1 cellular context compared by ENCODE assay signal in the genomic region with DNA sequence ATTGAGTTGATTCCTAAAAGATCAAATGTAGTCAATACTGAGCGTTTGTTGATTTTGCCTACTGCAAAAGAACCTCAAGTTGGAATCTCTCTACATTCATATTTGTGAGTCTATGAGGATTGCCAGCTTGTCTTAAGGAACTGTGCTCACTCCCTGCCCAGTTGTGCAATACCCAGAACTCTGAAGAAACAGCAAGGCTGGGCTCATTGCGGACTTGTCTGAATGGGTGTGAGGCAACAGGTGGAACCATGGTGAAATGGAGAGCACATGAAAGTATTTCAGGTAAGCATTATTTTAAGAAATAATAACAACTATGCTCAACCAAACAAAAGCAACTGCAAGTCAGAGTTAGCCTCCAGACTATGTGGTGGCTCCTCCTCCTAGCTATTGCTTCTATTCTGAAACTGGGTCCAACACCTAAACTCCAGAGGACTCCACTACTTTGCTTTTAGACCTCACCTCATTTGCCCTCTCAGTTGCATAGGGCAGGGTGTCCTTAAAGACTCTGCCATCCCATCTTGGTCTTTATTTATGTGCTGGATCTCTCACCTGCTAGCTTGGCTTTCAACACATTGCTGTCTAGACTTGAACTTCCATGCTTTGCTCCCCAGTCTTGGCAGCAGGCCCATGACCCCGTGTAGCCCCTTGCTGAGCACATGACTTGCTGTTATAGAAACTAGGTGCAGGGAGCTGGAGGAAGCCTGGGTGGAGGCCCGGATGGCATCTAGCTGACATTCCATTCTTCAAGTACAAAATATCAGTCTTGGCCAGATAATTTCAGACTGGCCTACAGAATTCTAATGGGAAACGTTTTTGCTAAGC.
TF ChIP-seq lines count a peak whose summit lies in the region.

No MANE protein-coding gene starts in this region.

TF ChIP-seq in K562, 482 proteins besides CTCF, POLR2A, EP300 and RAD21 (continued from another document):
- TF ChIP-seq, protein P1, sequence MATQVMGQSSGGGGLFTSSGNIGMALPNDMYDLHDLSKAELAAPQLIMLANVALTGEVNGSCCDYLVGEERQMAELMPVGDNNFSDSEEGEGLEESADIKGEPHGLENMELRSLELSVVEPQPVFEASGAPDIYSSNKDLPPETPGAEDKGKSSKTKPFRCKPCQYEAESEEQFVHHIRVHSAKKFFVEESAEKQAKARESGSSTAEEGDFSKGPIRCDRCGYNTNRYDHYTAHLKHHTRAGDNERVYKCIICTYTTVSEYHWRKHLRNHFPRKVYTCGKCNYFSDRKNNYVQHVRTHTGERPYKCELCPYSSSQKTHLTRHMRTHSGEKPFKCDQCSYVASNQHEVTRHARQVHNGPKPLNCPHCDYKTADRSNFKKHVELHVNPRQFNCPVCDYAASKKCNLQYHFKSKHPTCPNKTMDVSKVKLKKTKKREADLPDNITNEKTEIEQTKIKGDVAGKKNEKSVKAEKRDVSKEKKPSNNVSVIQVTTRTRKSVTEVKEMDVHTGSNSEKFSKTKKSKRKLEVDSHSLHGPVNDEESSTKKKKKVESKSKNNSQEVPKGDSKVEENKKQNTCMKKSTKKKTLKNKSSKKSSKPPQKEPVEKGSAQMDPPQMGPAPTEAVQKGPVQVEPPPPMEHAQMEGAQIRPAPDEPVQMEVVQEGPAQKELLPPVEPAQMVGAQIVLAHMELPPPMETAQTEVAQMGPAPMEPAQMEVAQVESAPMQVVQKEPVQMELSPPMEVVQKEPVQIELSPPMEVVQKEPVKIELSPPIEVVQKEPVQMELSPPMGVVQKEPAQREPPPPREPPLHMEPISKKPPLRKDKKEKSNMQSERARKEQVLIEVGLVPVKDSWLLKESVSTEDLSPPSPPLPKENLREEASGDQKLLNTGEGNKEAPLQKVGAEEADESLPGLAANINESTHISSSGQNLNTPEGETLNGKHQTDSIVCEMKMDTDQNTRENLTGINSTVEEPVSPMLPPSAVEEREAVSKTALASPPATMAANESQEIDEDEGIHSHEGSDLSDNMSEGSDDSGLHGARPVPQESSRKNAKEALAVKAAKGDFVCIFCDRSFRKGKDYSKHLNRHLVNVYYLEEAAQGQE (CRISPR knock-in tag; IDR thresholded peaks at IDR 0.05; ENCODE audit: low read depth): no peak
- TF ChIP-seq PTBP1 (IDR thresholded peaks at IDR 0.05; ENCODE audit: low read depth, low read length) (no peak), TRIM24 (IDR thresholded peaks at IDR 0.05) (no peak), MAZ (CRISPR knock-in tag; conservative IDR thresholded peaks at IDR 0.05 in 1 of 2, IDR thresholded peaks at IDR 0.05 in 1 of 2) (no peak), NFIC (IDR thresholded peaks at IDR 0.05) (peak; percentile 77), ZNF408 (CRISPR knock-in tag; IDR thresholded peaks at IDR 0.05; ENCODE audit: low read depth) (no peak), CEBPG (CRISPR knock-in tag; IDR thresholded peaks at IDR 0.05) (peak; percentile 49; the same call in 1 of the 2 replicates), CEBPG (tag; conservative IDR thresholded peaks at IDR 0.05 in 1 of 2, IDR thresholded peaks at IDR 0.05 in 1 of 2) (peak; percentile 78 to 97), NCOR1 (IDR thresholded peaks at IDR 0.05) (peak; percentile 66), ELF1 (tag; IDR thresholded peaks at IDR 0.05) (0 out of 2 replicates have a peak, but pooled peaks have one; percentile 31), CXXC5 (CRISPR knock-in tag; IDR thresholded peaks at IDR 0.05) (0 out of 2 replicates have a peak, but pooled peaks have one; percentile 40), ETS2 (tag; IDR thresholded peaks at IDR 0.05; ENCODE audit: borderline replicate concordance, poor library complexity, severe bottlenecking) (no peak), ETV1 (tag; conservative IDR thresholded peaks at IDR 0.05; ENCODE audit: low read depth) (peak; percentile 64), SMARCB1 (IDR thresholded peaks at IDR 0.05; ENCODE audit: insufficient read length, low read depth) (no peak), LARP7 (IDR thresholded peaks at IDR 0.05) (no peak), MYC (IDR thresholded peaks at IDR 0.05; ENCODE audit: low read depth, low read length) (peak; percentile 57; the same call in 1 of the 2 replicates), MYC (CRISPR knock-in tag; IDR thresholded peaks at IDR 0.05; ENCODE audit: borderline replicate concordance, low read depth) (no peak), NR2C1 (IDR thresholded peaks at IDR 0.05) (peak; percentile 40; the same call in 1 of the 2 replicates), NR2C1 (tag; IDR thresholded peaks at IDR 0.05) (peak; percentile 67), STAG1 (CRISPR knock-in tag; IDR thresholded peaks at IDR 0.05; ENCODE audit: borderline replicate concordance) (no peak), TOE1 (IDR thresholded peaks at IDR 0.05; ENCODE audit: borderline replicate concordance) (no peak; the same call in 1 of the 2 replicates), TOE1 (CRISPR knock-in tag; IDR thresholded peaks at IDR 0.05; ENCODE audit: borderline replicate concordance, low read depth) (no peak), PHF20 (IDR thresholded peaks at IDR 0.05; ENCODE audit: partially characterized antibody) (no peak), PCBP1 (IDR thresholded peaks at IDR 0.05; ENCODE audit: low read depth, low read length, poor library complexity, severe bottlenecking) (no peak), E2F3 (CRISPR knock-in tag; IDR thresholded peaks at IDR 0.05) (no peak), ESRRB (CRISPR knock-in tag; IDR thresholded peaks at IDR 0.05; ENCODE audit: borderline replicate concordance) (no peak), ZBTB1 (CRISPR knock-in tag; IDR thresholded peaks at IDR 0.05; ENCODE audit: borderline replicate concordance, low read depth) (no peak), RFX1 (IDR thresholded peaks at IDR 0.05) (no peak), CREBBP (IDR thresholded peaks at IDR 0.05; ENCODE audit: low read depth, low read length) (no peak), FOXM1 (IDR thresholded peaks at IDR 0.05; ENCODE audit: low read depth) (no peak), FOXM1 (CRISPR knock-in tag; IDR thresholded peaks at IDR 0.05; ENCODE audit: low read depth) (no peak), OTX1 (CRISPR knock-in tag; IDR thresholded peaks at IDR 0.05) (no peak), RBM15 (IDR thresholded peaks at IDR 0.05; ENCODE audit: insufficient read depth, low read length) (no peak), PRPF4 (IDR thresholded peaks at IDR 0.05; ENCODE audit: insufficient read depth, low read depth, low read length, poor library complexity, severe bottlenecking) (no peak), NFYB (IDR thresholded peaks at IDR 0.05; ENCODE audit: extremely low read depth, insufficient read length) (no peak), ERF (CRISPR knock-in tag; IDR thresholded peaks at IDR 0.05) (no peak), SOX6 (IDR thresholded peaks at IDR 0.05) (peak; percentile 15; the same call in 1 of the 2 replicates), MAFK (IDR thresholded peaks at IDR 0.05; ENCODE audit: low read length) (no peak)
- TF ChIP-seq, protein P2, sequence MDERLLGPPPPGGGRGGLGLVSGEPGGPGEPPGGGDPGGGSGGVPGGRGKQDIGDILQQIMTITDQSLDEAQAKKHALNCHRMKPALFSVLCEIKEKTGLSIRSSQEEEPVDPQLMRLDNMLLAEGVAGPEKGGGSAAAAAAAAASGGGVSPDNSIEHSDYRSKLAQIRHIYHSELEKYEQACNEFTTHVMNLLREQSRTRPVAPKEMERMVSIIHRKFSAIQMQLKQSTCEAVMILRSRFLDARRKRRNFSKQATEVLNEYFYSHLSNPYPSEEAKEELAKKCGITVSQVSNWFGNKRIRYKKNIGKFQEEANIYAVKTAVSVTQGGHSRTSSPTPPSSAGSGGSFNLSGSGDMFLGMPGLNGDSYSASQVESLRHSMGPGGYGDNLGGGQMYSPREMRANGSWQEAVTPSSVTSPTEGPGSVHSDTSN (CRISPR knock-in tag; IDR thresholded peaks at IDR 0.05; ENCODE audit: low read depth): no peak
- TF ChIP-seq, protein P2 (tag; conservative IDR thresholded peaks at IDR 0.05; ENCODE audit: low read depth): peak; percentile 82
- TF ChIP-seq, protein P3, sequence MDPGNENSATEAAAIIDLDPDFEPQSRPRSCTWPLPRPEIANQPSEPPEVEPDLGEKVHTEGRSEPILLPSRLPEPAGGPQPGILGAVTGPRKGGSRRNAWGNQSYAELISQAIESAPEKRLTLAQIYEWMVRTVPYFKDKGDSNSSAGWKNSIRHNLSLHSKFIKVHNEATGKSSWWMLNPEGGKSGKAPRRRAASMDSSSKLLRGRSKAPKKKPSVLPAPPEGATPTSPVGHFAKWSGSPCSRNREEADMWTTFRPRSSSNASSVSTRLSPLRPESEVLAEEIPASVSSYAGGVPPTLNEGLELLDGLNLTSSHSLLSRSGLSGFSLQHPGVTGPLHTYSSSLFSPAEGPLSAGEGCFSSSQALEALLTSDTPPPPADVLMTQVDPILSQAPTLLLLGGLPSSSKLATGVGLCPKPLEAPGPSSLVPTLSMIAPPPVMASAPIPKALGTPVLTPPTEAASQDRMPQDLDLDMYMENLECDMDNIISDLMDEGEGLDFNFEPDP (CRISPR knock-in tag; IDR thresholded peaks at IDR 0.05): no peak
- TF ChIP-seq, protein P4, sequence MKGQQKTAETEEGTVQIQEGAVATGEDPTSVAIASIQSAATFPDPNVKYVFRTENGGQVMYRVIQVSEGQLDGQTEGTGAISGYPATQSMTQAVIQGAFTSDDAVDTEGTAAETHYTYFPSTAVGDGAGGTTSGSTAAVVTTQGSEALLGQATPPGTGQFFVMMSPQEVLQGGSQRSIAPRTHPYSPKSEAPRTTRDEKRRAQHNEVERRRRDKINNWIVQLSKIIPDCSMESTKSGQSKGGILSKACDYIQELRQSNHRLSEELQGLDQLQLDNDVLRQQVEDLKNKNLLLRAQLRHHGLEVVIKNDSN (CRISPR knock-in tag; IDR thresholded peaks at IDR 0.05): peak; percentile 36; the same call in 1 of the 2 replicates
- TF ChIP-seq, protein P5, sequence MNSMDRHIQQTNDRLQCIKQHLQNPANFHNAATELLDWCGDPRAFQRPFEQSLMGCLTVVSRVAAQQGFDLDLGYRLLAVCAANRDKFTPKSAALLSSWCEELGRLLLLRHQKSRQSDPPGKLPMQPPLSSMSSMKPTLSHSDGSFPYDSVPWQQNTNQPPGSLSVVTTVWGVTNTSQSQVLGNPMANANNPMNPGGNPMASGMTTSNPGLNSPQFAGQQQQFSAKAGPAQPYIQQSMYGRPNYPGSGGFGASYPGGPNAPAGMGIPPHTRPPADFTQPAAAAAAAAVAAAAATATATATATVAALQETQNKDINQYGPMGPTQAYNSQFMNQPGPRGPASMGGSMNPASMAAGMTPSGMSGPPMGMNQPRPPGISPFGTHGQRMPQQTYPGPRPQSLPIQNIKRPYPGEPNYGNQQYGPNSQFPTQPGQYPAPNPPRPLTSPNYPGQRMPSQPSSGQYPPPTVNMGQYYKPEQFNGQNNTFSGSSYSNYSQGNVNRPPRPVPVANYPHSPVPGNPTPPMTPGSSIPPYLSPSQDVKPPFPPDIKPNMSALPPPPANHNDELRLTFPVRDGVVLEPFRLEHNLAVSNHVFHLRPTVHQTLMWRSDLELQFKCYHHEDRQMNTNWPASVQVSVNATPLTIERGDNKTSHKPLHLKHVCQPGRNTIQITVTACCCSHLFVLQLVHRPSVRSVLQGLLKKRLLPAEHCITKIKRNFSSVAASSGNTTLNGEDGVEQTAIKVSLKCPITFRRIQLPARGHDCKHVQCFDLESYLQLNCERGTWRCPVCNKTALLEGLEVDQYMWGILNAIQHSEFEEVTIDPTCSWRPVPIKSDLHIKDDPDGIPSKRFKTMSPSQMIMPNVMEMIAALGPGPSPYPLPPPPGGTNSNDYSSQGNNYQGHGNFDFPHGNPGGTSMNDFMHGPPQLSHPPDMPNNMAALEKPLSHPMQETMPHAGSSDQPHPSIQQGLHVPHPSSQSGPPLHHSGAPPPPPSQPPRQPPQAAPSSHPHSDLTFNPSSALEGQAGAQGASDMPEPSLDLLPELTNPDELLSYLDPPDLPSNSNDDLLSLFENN (IDR thresholded peaks at IDR 0.05; ENCODE audit: low read depth in 2 of 2, low read length in 2 of 2): no peak
- TF ChIP-seq, protein P6, sequence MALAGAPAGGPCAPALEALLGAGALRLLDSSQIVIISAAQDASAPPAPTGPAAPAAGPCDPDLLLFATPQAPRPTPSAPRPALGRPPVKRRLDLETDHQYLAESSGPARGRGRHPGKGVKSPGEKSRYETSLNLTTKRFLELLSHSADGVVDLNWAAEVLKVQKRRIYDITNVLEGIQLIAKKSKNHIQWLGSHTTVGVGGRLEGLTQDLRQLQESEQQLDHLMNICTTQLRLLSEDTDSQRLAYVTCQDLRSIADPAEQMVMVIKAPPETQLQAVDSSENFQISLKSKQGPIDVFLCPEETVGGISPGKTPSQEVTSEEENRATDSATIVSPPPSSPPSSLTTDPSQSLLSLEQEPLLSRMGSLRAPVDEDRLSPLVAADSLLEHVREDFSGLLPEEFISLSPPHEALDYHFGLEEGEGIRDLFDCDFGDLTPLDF (CRISPR knock-in tag; IDR thresholded peaks at IDR 0.05): no peak
- TF ChIP-seq, protein P7, sequence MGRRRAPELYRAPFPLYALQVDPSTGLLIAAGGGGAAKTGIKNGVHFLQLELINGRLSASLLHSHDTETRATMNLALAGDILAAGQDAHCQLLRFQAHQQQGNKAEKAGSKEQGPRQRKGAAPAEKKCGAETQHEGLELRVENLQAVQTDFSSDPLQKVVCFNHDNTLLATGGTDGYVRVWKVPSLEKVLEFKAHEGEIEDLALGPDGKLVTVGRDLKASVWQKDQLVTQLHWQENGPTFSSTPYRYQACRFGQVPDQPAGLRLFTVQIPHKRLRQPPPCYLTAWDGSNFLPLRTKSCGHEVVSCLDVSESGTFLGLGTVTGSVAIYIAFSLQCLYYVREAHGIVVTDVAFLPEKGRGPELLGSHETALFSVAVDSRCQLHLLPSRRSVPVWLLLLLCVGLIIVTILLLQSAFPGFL (CRISPR knock-in tag; IDR thresholded peaks at IDR 0.05): no peak
- TF ChIP-seq, protein P8, sequence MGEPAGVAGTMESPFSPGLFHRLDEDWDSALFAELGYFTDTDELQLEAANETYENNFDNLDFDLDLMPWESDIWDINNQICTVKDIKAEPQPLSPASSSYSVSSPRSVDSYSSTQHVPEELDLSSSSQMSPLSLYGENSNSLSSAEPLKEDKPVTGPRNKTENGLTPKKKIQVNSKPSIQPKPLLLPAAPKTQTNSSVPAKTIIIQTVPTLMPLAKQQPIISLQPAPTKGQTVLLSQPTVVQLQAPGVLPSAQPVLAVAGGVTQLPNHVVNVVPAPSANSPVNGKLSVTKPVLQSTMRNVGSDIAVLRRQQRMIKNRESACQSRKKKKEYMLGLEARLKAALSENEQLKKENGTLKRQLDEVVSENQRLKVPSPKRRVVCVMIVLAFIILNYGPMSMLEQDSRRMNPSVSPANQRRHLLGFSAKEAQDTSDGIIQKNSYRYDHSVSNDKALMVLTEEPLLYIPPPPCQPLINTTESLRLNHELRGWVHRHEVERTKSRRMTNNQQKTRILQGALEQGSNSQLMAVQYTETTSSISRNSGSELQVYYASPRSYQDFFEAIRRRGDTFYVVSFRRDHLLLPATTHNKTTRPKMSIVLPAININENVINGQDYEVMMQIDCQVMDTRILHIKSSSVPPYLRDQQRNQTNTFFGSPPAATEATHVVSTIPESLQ (CRISPR knock-in tag; IDR thresholded peaks at IDR 0.05): no peak
